Comparison of ENCODE assay signal across 2 cellular contexts in genomic region chr2:113692698-113693428, GRCh38.
TF ChIP-seq lines count a peak whose summit lies in the region.

No MANE protein-coding gene starts in this region.

TF ChIP-seq in HepG2, 621 proteins besides CTCF, POLR2A, EP300 and RAD21 (continued from another document):
- TF ChIP-seq, protein P1, sequence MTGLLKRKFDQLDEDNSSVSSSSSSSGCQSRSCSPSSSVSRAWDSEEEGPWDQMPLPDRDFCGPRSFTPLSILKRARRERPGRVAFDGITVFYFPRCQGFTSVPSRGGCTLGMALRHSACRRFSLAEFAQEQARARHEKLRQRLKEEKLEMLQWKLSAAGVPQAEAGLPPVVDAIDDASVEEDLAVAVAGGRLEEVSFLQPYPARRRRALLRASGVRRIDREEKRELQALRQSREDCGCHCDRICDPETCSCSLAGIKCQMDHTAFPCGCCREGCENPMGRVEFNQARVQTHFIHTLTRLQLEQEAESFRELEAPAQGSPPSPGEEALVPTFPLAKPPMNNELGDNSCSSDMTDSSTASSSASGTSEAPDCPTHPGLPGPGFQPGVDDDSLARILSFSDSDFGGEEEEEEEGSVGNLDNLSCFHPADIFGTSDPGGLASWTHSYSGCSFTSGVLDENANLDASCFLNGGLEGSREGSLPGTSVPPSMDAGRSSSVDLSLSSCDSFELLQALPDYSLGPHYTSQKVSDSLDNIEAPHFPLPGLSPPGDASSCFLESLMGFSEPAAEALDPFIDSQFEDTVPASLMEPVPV (CRISPR knock-in tag; IDR thresholded peaks at IDR 0.05): no peak
- TF ChIP-seq TGIF2 (CRISPR knock-in tag; IDR thresholded peaks at IDR 0.05) (no peak), SRSF4 (IDR thresholded peaks at IDR 0.05; ENCODE audit: low read depth, low read length, poor library complexity, severe bottlenecking) (no peak), AGO2 (optimal IDR thresholded peaks at IDR 0.05; ENCODE audit: low read depth, low read length) (no peak), FOXK2 (IDR thresholded peaks at IDR 0.05) (no peak), THYN1 (CRISPR knock-in tag; IDR thresholded peaks at IDR 0.05; ENCODE audit: borderline replicate concordance, low read depth) (no peak)

TF ChIP-seq in SK-N-SH, 30 proteins besides CTCF, POLR2A, EP300 and RAD21 (continued from another document):
- TF ChIP-seq, protein P2, sequence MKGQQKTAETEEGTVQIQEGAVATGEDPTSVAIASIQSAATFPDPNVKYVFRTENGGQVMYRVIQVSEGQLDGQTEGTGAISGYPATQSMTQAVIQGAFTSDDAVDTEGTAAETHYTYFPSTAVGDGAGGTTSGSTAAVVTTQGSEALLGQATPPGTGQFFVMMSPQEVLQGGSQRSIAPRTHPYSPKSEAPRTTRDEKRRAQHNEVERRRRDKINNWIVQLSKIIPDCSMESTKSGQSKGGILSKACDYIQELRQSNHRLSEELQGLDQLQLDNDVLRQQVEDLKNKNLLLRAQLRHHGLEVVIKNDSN (IDR thresholded peaks at IDR 0.05; ENCODE audit: borderline replicate concordance, low read depth): no peak
- TF ChIP-seq FOXM1 (IDR thresholded peaks at IDR 0.05; ENCODE audit: low read depth) (no peak), TAF1 (IDR thresholded peaks at IDR 0.05; ENCODE audit: borderline replicate concordance, low read depth, low read length) (no peak), EZH2phosphoT487 (IDR thresholded peaks at IDR 0.05; ENCODE audit: borderline replicate concordance, low read depth) (no peak), FOSL2 (IDR thresholded peaks at IDR 0.05; ENCODE audit: borderline replicate concordance, low read depth) (no peak), JUND (IDR thresholded peaks at IDR 0.05) (no peak), RXRA (IDR thresholded peaks at IDR 0.05; ENCODE audit: borderline replicate concordance, low read depth) (no peak), RCOR1 (IDR thresholded peaks at IDR 0.05; ENCODE audit: low read length) (no peak), CHD2 (IDR thresholded peaks at IDR 0.05; ENCODE audit: low read length, partially characterized antibody) (no peak), REST (IDR thresholded peaks at IDR 0.05; ENCODE audit: low read depth, low read length) (no peak)
